Comparison of ENCODE assay signal across 13 cellular contexts in genomic region chr16:48378836-48379235, GRCh38. TPM values are rescaled to one million over a fixed set of nuclear protein-coding genes. Genes with fewer than 3 reads are reported as not detected.
DNase-seq lines count a peak whose midpoint lies in the region; ATAC-seq and TF ChIP-seq lines count a peak whose summit lies in the region.
"Had no signal": no experiment of that assay in that cellular context is flagged by ENCODE, and none has a peak within 500 bp of the region (broad histone marks: within the 10 kb centered on the region; RNA-seq: fewer than 3 reads in every experiment).

No MANE protein-coding gene starts in this region.

- no peak overlapping the region for H3K4ac ChIP-seq in H9 (ENCODE audit: low read depth, low read length)

- H3K4me3 Mint-ChIP-seq in H9, result no peak overlapping the region
- H3K4me3 Mint-ChIP-seq in osteocyte (ENCODE audit: unreplicated experiment), result no peak overlapping the region

- no peak overlapping the region for H2BK20ac ChIP-seq in H9 (ENCODE audit: low read depth, low read length, poor library complexity, severe bottlenecking)

- no peaks in the 10 kb centered on the region for H4K20me1 ChIP-seq in H9 (ENCODE audit: control insufficient read depth, insufficient read depth, insufficient read length)

- peak; percentile 30 for ATAC-seq in omental fat pad (ENCODE audit: low FRiP score)
- ATAC-seq in foreskin keratinocyte, result no peak
- ATAC-seq in HG03045 (IDR thresholded peaks at IDR 0.05; ENCODE audit: unreplicated experiment), result no peak

- H3K4me2 ChIP-seq in H9 (ENCODE audit: insufficient read depth, insufficient read length, low read length), result no peak overlapping the region

- DNase-seq in H9, result no peak
- peak; percentile 54 for DNase-seq in OCI-M1 (lab: John Stamatoyannopoulos, UW)
- peak; percentile 26 for DNase-seq in fibroblast of villous mesenchyme (ENCODE audit: low read depth)
- no peak for DNase-seq in omental fat pad (ENCODE audit: low spot score)
- no peak for DNase-seq in colonic mucosa
- DNase-seq in foreskin keratinocyte, result no peak
- DNase-seq in osteocyte (ENCODE audit: extremely low spot score, unreplicated experiment), result no peak
- DNase-seq: Calu3; effector CD4-positive, alpha-beta T cell; NCI-H1105; NCI-H82; substantia nigra had no signal

- no peak overlapping the region for H4K8ac ChIP-seq in H9 (replicated peaks; ENCODE audit: insufficient read length, low read depth, low read length)

- no peaks in the 10 kb centered on the region for H3K36me3 ChIP-seq in colonic mucosa

- peaks cover 76% of the 10 kb centered on the region for H3K79me2 ChIP-seq in H9 (ENCODE audit: insufficient read depth, low read length)

- TF ChIP-seq CTCF in H9 (conservative IDR thresholded peaks at IDR 0.05) (no peak), fibroblast of villous mesenchyme (IDR thresholded peaks at IDR 0.05; ENCODE audit: insufficient read depth, low read depth, low read length) (no peak), omental fat pad (IDR thresholded peaks at IDR 0.05) (no peak), colonic mucosa (IDR thresholded peaks at IDR 0.05) (no peak), foreskin keratinocyte (conservative IDR thresholded peaks at IDR 0.05) (no peak), osteocyte (IDR thresholded peaks at IDR 0.05) (no peak)

- H3K27me3 Mint-ChIP-seq in H9 (ENCODE audit: low read depth) (no peaks in the 10 kb centered on the region), osteocyte (ENCODE audit: unreplicated experiment) (no peaks in the 10 kb centered on the region)

- H2BK5ac ChIP-seq in H9 (ENCODE audit: insufficient read length, low read length), result no peak overlapping the region

- WGBS in H9 (ENCODE audit: extremely low coverage, insufficient read length, low lambda C conversion rate), result no CpG with 5 or more reads among the region's 1 CpG

- H4K5ac ChIP-seq in H9 (ENCODE audit: insufficient read length, low read depth, low read length), result no peak overlapping the region

- H3K18ac ChIP-seq in H9 (ENCODE audit: insufficient read length, low read depth, low read length), result no peak overlapping the region

- H2BK15ac ChIP-seq in H9 (ENCODE audit: low read depth, low read length), result no peak overlapping the region

- H3K27me3 ChIP-seq in H9 (ENCODE audit: insufficient read depth, low read length) (no peaks in the 10 kb centered on the region), colonic mucosa (no peaks in the 10 kb centered on the region), foreskin keratinocyte (no peaks in the 10 kb centered on the region)

- H3K27ac ChIP-seq in H9 (ENCODE audit: insufficient read length, low read depth, low read length) (no peak overlapping the region), colonic mucosa (no peak overlapping the region), foreskin keratinocyte (no peak overlapping the region)

- H2AK5ac ChIP-seq in H9 (ENCODE audit: insufficient read length, low read length), result no peak overlapping the region

- H3K27ac Mint-ChIP-seq in H9, result peak overlapping the region; percentile 1 to 79 (median 75); a peak in 5 of 7 replicates
- H3K27ac Mint-ChIP-seq in osteocyte (ENCODE audit: unreplicated experiment), result no peak overlapping the region

- no peak overlapping the region for H3K4me3 ChIP-seq in fibroblast of villous mesenchyme (ENCODE audit: low read depth, low read length)
- no peak overlapping the region for H3K4me3 ChIP-seq in colonic mucosa

- H2BK12ac ChIP-seq in H9 (ENCODE audit: insufficient read length, low read depth, low read length), result no peak overlapping the region

- intact Hi-C loops in colonic mucosa (cut with DNase I), result no loop called here

- H2BK120ac ChIP-seq in H9 (ENCODE audit: low read depth, low read length, poor library complexity, severe bottlenecking), result no peak overlapping the region

- H3K36me3 Mint-ChIP-seq in H9 (ENCODE audit: insufficient read depth in 1 of 3, low read depth in 3 of 3) (no peaks in the 10 kb centered on the region), osteocyte (ENCODE audit: unreplicated experiment) (no peaks in the 10 kb centered on the region)

- no peak overlapping the region for H3K56ac ChIP-seq in H9 (ENCODE audit: insufficient read length, low read depth, low read length)

- H3K9me3 ChIP-seq in H9 (ENCODE audit: control insufficient read depth, low read depth, low read length), result no peaks in the 10 kb centered on the region
- no peaks in the 10 kb centered on the region for H3K9me3 ChIP-seq in colonic mucosa

- H3K23me2 ChIP-seq in H9 (ENCODE audit: insufficient read length, low read depth, low read length, poor library complexity, severe bottlenecking), result peaks cover 4% of the 10 kb centered on the region

- no peak overlapping the region for H3K14ac ChIP-seq in H9 (ENCODE audit: insufficient read depth, low read length)

- no peaks in the 10 kb centered on the region for H3K9me3 Mint-ChIP-seq in H9
- no peaks in the 10 kb centered on the region for H3K9me3 Mint-ChIP-seq in osteocyte (ENCODE audit: unreplicated experiment)

- no peak overlapping the region for H3T11ph ChIP-seq in H9 (ENCODE audit: low read length)

- no peak overlapping the region for H4K91ac ChIP-seq in H9 (ENCODE audit: insufficient read length, low read depth, low read length)

- H3K4me1 Mint-ChIP-seq in H9 (peaks cover 42 to 53% of the 10 kb centered on the region in 2 experiments), osteocyte (ENCODE audit: unreplicated experiment) (peaks cover 59% of the 10 kb centered on the region)

- H3K4me1 ChIP-seq in H9 (ENCODE audit: insufficient read depth, low read length) (peaks cover 13% of the 10 kb centered on the region; the same call in 1 of the 2 replicates), colonic mucosa (no peaks in the 10 kb centered on the region), foreskin keratinocyte (peaks cover 23% of the 10 kb centered on the region)

- H2AFZ ChIP-seq in H9 (ENCODE audit: low read length), result no peak overlapping the region

- peaks cover 2% of the 10 kb centered on the region for H3K79me1 ChIP-seq in H9 (ENCODE audit: insufficient read depth, low read depth, low read length, poor library complexity, severe bottlenecking)

- no peak overlapping the region for H3K23ac ChIP-seq in H9 (ENCODE audit: insufficient read length, low read depth, low read length)

- H3K9ac ChIP-seq in H9 (ENCODE audit: extremely low read depth, insufficient read length, low read length) (no peak overlapping the region), colonic mucosa (ENCODE audit: low read depth in 2 of 2, low read length in 2 of 2) (no peak overlapping the region)

RNA-seq across cellular contexts. Expression of gene SIAH1, which starts 6.4 kb away (rescaled TPM):
- total RNA-seq in H9 (2021) (32.8 and 33.2 TPM in 2 replicates), fibroblast of villous mesenchyme (28.9 and 39.3 TPM in 2 replicates), omental fat pad (10 to 100 TPM; 30.7 to 42.7 (median 39.6) TPM), colonic mucosa (10 to 100 TPM; 19.7 to 27.9 TPM), foreskin keratinocyte (16.8 and 18.4 TPM in 2 replicates), osteocyte (29.4 and 32.2 TPM in 2 replicates)
- polyA plus RNA-seq in foreskin keratinocyte, result 8.6 and 9.0 TPM in 2 replicates

Comparison
In these comparisons a context has a peak if more than half of its experiments do, and no peak if none do; other contexts are left out.
1. DNase-seq: peak in OCI-M1 (single experiment) and fibroblast of villous mesenchyme (single experiment); none in H9 (single experiment), omental fat pad (single experiment), colonic mucosa (single experiment), foreskin keratinocyte (0 of 2) and osteocyte (single experiment).